9 cellular contexts compared by ENCODE assay signal in genomic region chr18:48832961-48833700, GRCh38.
DNase-seq lines count a peak whose midpoint lies in the region; ATAC-seq and TF ChIP-seq lines count a peak whose summit lies in the region.
"Had no signal": no experiment of that assay in that cellular context is flagged by ENCODE, and none has a peak within 500 bp of the region (broad histone marks: within the 10 kb centered on the region; RNA-seq: fewer than 3 reads in every experiment).

No MANE protein-coding gene starts in this region.

- DNase-seq in GM06990 (ENCODE audit: extremely low read depth, insufficient read length) = no peak
- peak; percentile 51 for DNase-seq in NCI-H2196 treated with DMSO at 0.1 percent for 48 hours (lab: John Stamatoyannopoulos, UW; ENCODE audit: unreplicated experiment)
- DNase-seq in activated T-helper 1 cell treated with anti-CD3 and anti-CD28 coated beads, Interleukin-12 subunit alpha, Interleukin-12 subunit beta, Interleukin-2, Interleukin-4 antibody, amounts not matched to agents 30 ng/mL and 10 ng/mL and 1 ng/mL, durations not matched to agents 14 hours and 24 hours and 36 hours (ENCODE audit: low spot score) = no peak
- DNase-seq in hepatic stellate cell (ENCODE audit: low spot score) = peak; percentile 54
- DNase-seq in stromal cell of bone marrow (ENCODE audit: low read depth) = peak; percentile 72
- no peak for DNase-seq in NCI-H2107 (lab: John Stamatoyannopoulos, UW)
- no peak for DNase-seq in NCI-H2171 treated with DMSO at 0.1 percent for 48 hours (lab: John Stamatoyannopoulos, UW)

- H3K4me1 Mint-ChIP-seq in activated T-helper 1 cell treated with anti-CD3 and anti-CD28 coated beads, Interleukin-12 subunit alpha, Interleukin-12 subunit beta, Interleukin-2, Interleukin-4 antibody, amounts not matched to agents 30 ng/mL and 10 ng/mL and 1 ng/mL, durations not matched to agents 14 hours and 24 hours and 36 hours (ENCODE audit: low read depth) = peaks cover 63% of the 10 kb centered on the region

- intact Hi-C loops in activated T-helper 1 cell treated with anti-CD3 and anti-CD28 coated beads, Interleukin-12 subunit alpha, Interleukin-12 subunit beta, Interleukin-2, Interleukin-4 antibody, amounts not matched to agents 30 ng/mL and 10 ng/mL and 1 ng/mL, durations not matched to agents 14 hours and 24 hours and 36 hours (cut with micrococcal nuclease) = loop anchor here (5.0 kb wide), 1 partner anchor 99 kb away; no protein-coding TSS in a partner anchor

- H3K27me3 ChIP-seq in GM06990 (replicated peaks; ENCODE audit: control insufficient read depth, insufficient read depth, low read length) = no peaks in the 10 kb centered on the region
- H3K27me3 ChIP-seq: ovary had no signal

- peak overlapping the region; percentile 86 for H3K4me3 Mint-ChIP-seq in activated T-helper 1 cell treated with anti-CD3 and anti-CD28 coated beads, Interleukin-12 subunit alpha, Interleukin-12 subunit beta, Interleukin-2, Interleukin-4 antibody, amounts not matched to agents 30 ng/mL and 10 ng/mL and 1 ng/mL, durations not matched to agents 14 hours and 24 hours and 36 hours

- no peaks in the 10 kb centered on the region for H3K9me3 Mint-ChIP-seq in activated T-helper 1 cell treated with anti-CD3 and anti-CD28 coated beads, Interleukin-12 subunit alpha, Interleukin-12 subunit beta, Interleukin-2, Interleukin-4 antibody, amounts not matched to agents 30 ng/mL and 10 ng/mL and 1 ng/mL, durations not matched to agents 14 hours and 24 hours and 36 hours

- no peak for TF ChIP-seq CTCF in GM06990 (IDR thresholded peaks at IDR 0.05; ENCODE audit: insufficient read depth, low read length, poor library complexity, severe bottlenecking)

- H3K36me3 ChIP-seq in GM06990 (ENCODE audit: control insufficient read depth, insufficient read depth, low read length) = no peaks in the 10 kb centered on the region
- H3K36me3 ChIP-seq: ovary had no signal

- H3K27ac Mint-ChIP-seq in activated T-helper 1 cell treated with anti-CD3 and anti-CD28 coated beads, Interleukin-12 subunit alpha, Interleukin-12 subunit beta, Interleukin-2, Interleukin-4 antibody, amounts not matched to agents 30 ng/mL and 10 ng/mL and 1 ng/mL, durations not matched to agents 14 hours and 24 hours and 36 hours = peak overlapping the region; percentile 99

- peaks cover 2% of the 10 kb centered on the region for H3K27me3 Mint-ChIP-seq in activated T-helper 1 cell treated with anti-CD3 and anti-CD28 coated beads, Interleukin-12 subunit alpha, Interleukin-12 subunit beta, Interleukin-2, Interleukin-4 antibody, amounts not matched to agents 30 ng/mL and 10 ng/mL and 1 ng/mL, durations not matched to agents 14 hours and 24 hours and 36 hours (ENCODE audit: insufficient read depth)

- H3K36me3 Mint-ChIP-seq in activated T-helper 1 cell treated with anti-CD3 and anti-CD28 coated beads, Interleukin-12 subunit alpha, Interleukin-12 subunit beta, Interleukin-2, Interleukin-4 antibody, amounts not matched to agents 30 ng/mL and 10 ng/mL and 1 ng/mL, durations not matched to agents 14 hours and 24 hours and 36 hours (ENCODE audit: low read depth) = no peaks in the 10 kb centered on the region

- H3K4me3 ChIP-seq in GM06990 (replicated peaks; ENCODE audit: low read depth, low read length) = peak overlapping the region; percentile 49
- H3K4me3 ChIP-seq: ovary had no signal

- ATAC-seq in GM21529 (IDR thresholded peaks at IDR 0.05; ENCODE audit: unreplicated experiment) = no peak

Comparison
In these comparisons a context has a peak if more than half of its experiments do, and no peak if none do; other contexts are left out.
1. DNase-seq: peak in NCI-H2196 treated with DMSO at 0.1 percent for 48 hours (single experiment), hepatic stellate cell (single experiment) and stromal cell of bone marrow (single experiment); none in GM06990 (single experiment), activated T-helper 1 cell treated with anti-CD3 and anti-CD28 coated beads, Interleukin-12 subunit alpha, Interleukin-12 subunit beta, Interleukin-2, Interleukin-4 antibody, amounts not matched to agents 30 ng/mL and 10 ng/mL and 1 ng/mL, durations not matched to agents 14 hours and 24 hours and 36 hours (single experiment), NCI-H2107 (single experiment) and NCI-H2171 treated with DMSO at 0.1 percent for 48 hours (single experiment).